ENCODE assay signal across 27 cellular contexts in genomic region chr3:167012691-167013090, GRCh38.
"Had no signal": no experiment of that assay in that cellular context is flagged by ENCODE, and none has a peak within 500 bp of the region (broad histone marks: within the 10 kb centered on the region; RNA-seq: fewer than 3 reads in every experiment).

No MANE protein-coding gene starts in this region.

- H3K4me1 ChIP-seq: stomach, suprapubic skin, testis, thyroid gland, tibial artery, tibial nerve, transverse colon, upper lobe of left lung, upper lobe of right lung, uterus, vagina had no signal

- ATAC-seq: stimulated activated effector memory CD8-positive, alpha-beta T cell treated with anti-CD3 and anti-CD28 coated beads, Interleukin-12 subunit alpha, Interleukin-12 subunit beta, amount 100 ng/mL, for 72 hours; stimulated activated memory B cell treated with anti-CD40 and anti-IgM and Interleukin-4, amounts not matched to agents 10 μg/mL and 1 μg/mL and 100 μg/mL, for 72 hours; stimulated activated naive B cell treated with anti-CD40 and anti-IgM and Interleukin-4, amounts not matched to agents 10 μg/mL and 1 μg/mL and 100 μg/mL, for 72 hours; stimulated activated naive CD8-positive, alpha-beta T cell treated with anti-CD3 and anti-CD28 coated beads, Interleukin-15, amount 100 ng/mL, for 72 hours; stimulated activated naive CD8-positive, alpha-beta T cell treated with anti-CD3 and anti-CD28 coated beads, Interleukin-15, Interleukin-2, amounts not matched to agents 100 U/mL and 50 U/mL, for 24 hours; upper lobe of right lung had no signal

- FAIRE-seq: urothelium cell line had no signal

- H3K27me3 ChIP-seq: stomach, suprapubic skin, testis, thyroid gland, tibial artery, tibial nerve, transverse colon, upper lobe of left lung, upper lobe of right lung, uterus, vagina had no signal

- DNase-seq: stimulated activated CD4-positive, alpha-beta T cell treated with anti-CD3 and anti-CD28 coated beads, Interleukin-2, amount 100 ng/mL, for 48 hours; stimulated activated CD4-positive, alpha-beta T cell treated with anti-CD3 and anti-CD28 coated beads, Interleukin-4, amount 100 ng/mL, for 1 hour; stimulated activated CD4-positive, alpha-beta T cell treated with anti-CD3 and anti-CD28 coated beads, Interleukin-4, amount 100 ng/mL, for 24 hours; stimulated activated CD4-positive, alpha-beta T cell treated with anti-CD3 and anti-CD28 coated beads, Interleukin-4, amount 100 ng/mL, for 4 hours; stimulated activated CD8-positive, alpha-beta memory T cell treated with anti-CD3 and anti-CD28 coated beads, Interleukin-4, amount 100 ng/mL, for 48 hours; stimulated activated naive B cell treated with anti-CD40 and anti-IgM and Interleukin-4, amounts not matched to agents 10 μg/mL and 1 μg/mL and 100 μg/mL, for 72 hours; stimulated activated naive CD4-positive, alpha-beta T cell; stimulated activated naive CD4-positive, alpha-beta T cell treated with Interleukin-2 at 50 U/mL for 16 hours; stimulated activated naive CD8-positive, alpha-beta T cell treated with anti-CD3 and anti-CD28 coated beads, Interleukin-15, amount 100 ng/mL, for 72 hours; stimulated activated naive CD8-positive, alpha-beta T cell treated with anti-CD3 and anti-CD28 coated beads, Interleukin-15, Interleukin-2, amounts not matched to agents 100 U/mL and 50 U/mL, for 24 hours; stomach; substantia nigra; testis; thyroid gland; tibial artery; transverse colon; trophoblast cell; upper lobe of left lung; upper lobe of right lung; uterus had no signal

- H3K9me3 ChIP-seq: suprapubic skin, testis, thoracic aorta, thyroid gland, tibial artery, transverse colon, upper lobe of left lung, upper lobe of right lung, uterus, vagina had no signal

- H3K27ac ChIP-seq: stomach, suprapubic skin, testis, thoracic aorta, thyroid gland, tibial artery, tibial nerve, transverse colon, upper lobe of left lung, upper lobe of right lung, uterus, vagina had no signal

- H3K4me3 ChIP-seq: stomach, suprapubic skin, testis, thoracic aorta, thyroid gland, tibial artery, tibial nerve, transverse colon, upper lobe of left lung, upper lobe of right lung, uterus, vagina had no signal

- H3K36me3 ChIP-seq: stomach, suprapubic skin, thoracic aorta, thyroid gland, tibial artery, tibial nerve, transverse colon, upper lobe of left lung, upper lobe of right lung, uterus, vagina had no signal
